In genomic region chr11:110367571-110367970, GRCh38 we compare ENCODE assay signal across 12 cellular contexts.
DNase-seq lines count a peak whose midpoint lies in the region; ATAC-seq, FAIRE-seq and TF ChIP-seq lines count a peak whose summit lies in the region.
"Had no signal": no experiment of that assay in that cellular context is flagged by ENCODE, and none has a peak within 500 bp of the region (broad histone marks: within the 10 kb centered on the region; RNA-seq: fewer than 3 reads in every experiment).

No MANE protein-coding gene starts in this region.

- no TSS peak for BruUV-seq in GM12878 (replicated peaks; lab: Mats Ljungman, UMichigan)

- no peak overlapping the region for H3K4me3 Mint-ChIP-seq in neural crest cell

- no peak for TF ChIP-seq POLR2A in GM12878 (IDR thresholded peaks at IDR 0.05; ENCODE audit: low read depth, low read length)

- ATAC-seq in GM12878 = peak; percentile 29; the same call in 1 of the 3 replicates
- no peak for ATAC-seq in HG03095 (IDR thresholded peaks at IDR 0.05; ENCODE audit: unreplicated experiment)

- DNase-seq in GM03348 (ENCODE audit: low spot score) (peak; percentile 24), GM12878 (ENCODE audit: low read depth, low spot score) (no peak), neural crest cell (ENCODE audit: low read depth, low spot score) (no peak), mesenteric fat pad (ENCODE audit: low spot score) (no peak)
- DNase-seq in activated CD4-positive, CD25-positive, alpha-beta regulatory T cell treated with anti-CD3 and anti-CD28 coated beads, Interleukin-2, amount 50 U/mL, for 72 hours = no peak
- DNase-seq: foreskin melanocyte, GDM1, NCI-H2227 treated with DMSO at 0.1 percent for 48 hours, T-helper 1 cell had no signal

- H3K4me1 ChIP-seq in Loucy (ENCODE audit: insufficient read depth, low read length, poor library complexity, severe bottlenecking) (no peaks in the 10 kb centered on the region), GM12878 (ENCODE audit: control insufficient read depth, insufficient read depth, low read length) (peaks cover 13% of the 10 kb centered on the region)

- WGBS in GM12878 (ENCODE audit: insufficient coverage, insufficient replicate concordance, low lambda C conversion rate, missing lambda C conversion rate) = 0% methylated on average over 2 of the region's 2 CpGs

- no peak overlapping the region for H2AFZ ChIP-seq in Loucy (ENCODE audit: low read length)
- H2AFZ ChIP-seq in GM12878 (ENCODE audit: control insufficient read depth, low read depth, low read length) = no peak overlapping the region

- TF ChIP-seq EP300 in GM12878 (IDR thresholded peaks at IDR 0.05; ENCODE audit: borderline replicate concordance in 1 of 2, control insufficient read depth in 1 of 2, low read depth in 2 of 2, low read length in 2 of 2) = no peak

- no peaks in the 10 kb centered on the region for H3K9me2 ChIP-seq in Loucy (replicated peaks; ENCODE audit: low read depth, low read length)

- no peak for TF ChIP-seq RAD21 in GM12878 (IDR thresholded peaks at IDR 0.05; ENCODE audit: insufficient read depth, low read depth, low read length)

- POLR2A ChIA-PET in GM12878 (lab: Charles Lee) = interaction anchor here (0.7 kb wide), 1 partner anchor 11 kb away, joined by 6 read pairs; no protein-coding TSS in a partner anchor

- in situ Hi-C loops in GM12878 (cut with MboI) = no loop called here

- H3K36me3 ChIP-seq in Loucy (ENCODE audit: insufficient read depth, low read length) = no peaks in the 10 kb centered on the region
- H3K36me3 ChIP-seq in GM12878 (ENCODE audit: control insufficient read depth in 2 of 2, insufficient read depth in 2 of 2, low read length in 1 of 2) = no peaks in the 10 kb centered on the region
- H3K36me3 ChIP-seq: right atrium auricular region had no signal

- TF ChIP-seq CTCF in Loucy (conservative IDR thresholded peaks at IDR 0.05; ENCODE audit: low read length) = peak; percentile 49
- TF ChIP-seq CTCF in GM12878 (IDR thresholded peaks at IDR 0.05 in 2 of 3, conservative IDR thresholded peaks at IDR 0.05 in 1 of 3; ENCODE audit: control insufficient read depth in 2 of 3, extremely low read depth in 1 of 3, insufficient read depth in 1 of 3, low read depth in 3 of 3, low read length in 3 of 3) = no peak; a peak in 1 of 6 replicates
- peak; percentile 58 for TF ChIP-seq CTCF in neural crest cell (conservative IDR thresholded peaks at IDR 0.05)

- no peaks in the 10 kb centered on the region for H4K20me1 ChIP-seq in Loucy (ENCODE audit: insufficient read depth, low read length, poor library complexity, severe bottlenecking)
- H4K20me1 ChIP-seq in GM12878 (ENCODE audit: control insufficient read depth, insufficient read depth) = no peaks in the 10 kb centered on the region

- SMC1A ChIA-PET in GM12878 (lab: Charles Lee; ENCODE audit: uncharacterized antibody, unreplicated experiment) = interaction anchor here (0.7 to 8.8 kb wide), 24 partner anchors 10 to 428 kb away, joined by 3 to 109 read pairs (median 5); no protein-coding TSS in a partner anchor

- intact Hi-C loops in GM12878 (cut with micrococcal nuclease; ENCODE audit: unreplicated experiment) = no loop called here

- no peak overlapping the region for H3K27ac ChIP-seq in GM12878 (ENCODE audit: control insufficient read depth, insufficient read depth)
- H3K27ac ChIP-seq: right atrium auricular region had no signal

- H3K4me3 ChIP-seq in Loucy (ENCODE audit: low read length, poor library complexity, severe bottlenecking) = no peak overlapping the region
- H3K4me3 ChIP-seq in GM12878 = no peak overlapping the region
- H3K4me3 ChIP-seq: right atrium auricular region had no signal

- no peaks in the 10 kb centered on the region for H3K9me3 ChIP-seq in Loucy (ENCODE audit: insufficient read depth, low read depth, low read length)
- H3K9me3 ChIP-seq in GM12878 (replicated peaks; ENCODE audit: control insufficient read depth, insufficient read depth, low read length) = no peaks in the 10 kb centered on the region; the same call in 2 of the 3 replicates
- H3K9me3 ChIP-seq: right atrium auricular region had no signal

- no peaks in the 10 kb centered on the region for H3K79me2 ChIP-seq in Loucy (ENCODE audit: insufficient read depth, low read length)
- no peaks in the 10 kb centered on the region for H3K79me2 ChIP-seq in GM12878 (ENCODE audit: control insufficient read depth, insufficient read depth, low read length)

- no peaks in the 10 kb centered on the region for H3K27me3 ChIP-seq in Loucy (ENCODE audit: insufficient read depth, low read length, poor library complexity, severe bottlenecking)
- H3K27me3 ChIP-seq in GM12878 (replicated peaks in 1 of 2; ENCODE audit: control insufficient read depth in 2 of 2, insufficient read depth in 2 of 2, low read length in 1 of 2) = no peaks in the 10 kb centered on the region
- H3K27me3 ChIP-seq: right atrium auricular region had no signal

- peaks cover 6% of the 10 kb centered on the region for H3K9me3 Mint-ChIP-seq in neural crest cell

- H3K27me3 Mint-ChIP-seq in neural crest cell (ENCODE audit: low read depth) = no peaks in the 10 kb centered on the region

- RAD21 ChIA-PET in GM12878 (lab: Charles Lee; ENCODE audit: unreplicated experiment) = interaction anchor here (0.6 to 3.8 kb wide), 16 partner anchors 8 to 515 kb away, joined by 3 to 58 read pairs (median 4); no protein-coding TSS in a partner anchor

- peak overlapping the region; percentile 22 for H3K27ac Mint-ChIP-seq in neural crest cell (ENCODE audit: unreplicated experiment)

- H3K4me1 Mint-ChIP-seq in neural crest cell = peaks cover 26% of the 10 kb centered on the region

- H3K4me2 ChIP-seq in Loucy (ENCODE audit: low read depth, low read length, poor library complexity, severe bottlenecking) = no peak overlapping the region
- no peak overlapping the region for H3K4me2 ChIP-seq in GM12878 (ENCODE audit: control insufficient read depth, insufficient read depth)

- CTCF ChIA-PET in GM12878 (lab: Yijun Ruan, JAX) = interaction anchor here (0.7 to 3.8 kb wide), 27 partner anchors 8 to 516 kb away, joined by 3 to 68 read pairs (median 4); partner anchors contain the start of gene FDX1

- H3F3A ChIP-seq in Loucy (ENCODE audit: low read depth) = no peaks in the 10 kb centered on the region

- H3K36me3 Mint-ChIP-seq in neural crest cell (ENCODE audit: low read depth) = no peaks in the 10 kb centered on the region

- FAIRE-seq in GM12878 (lab: Jason Lieb, UNC) = peak; percentile 52

- no peak overlapping the region for H3K9ac ChIP-seq in Loucy (ENCODE audit: low read depth, low read length, poor library complexity, severe bottlenecking)
- H3K9ac ChIP-seq in GM12878 (ENCODE audit: control insufficient read depth, insufficient read depth, low read length) = no peak overlapping the region

TF ChIP-seq in GM12878, 131 proteins besides CTCF, POLR2A, EP300 and RAD21:
- TF ChIP-seq SMC3 (IDR thresholded peaks at IDR 0.05; ENCODE audit: borderline replicate concordance, low read length) (peak; percentile 28; the same call in 1 of the 2 replicates), CBFB (IDR thresholded peaks at IDR 0.05; ENCODE audit: low read depth) (no peak), IKZF1 (conservative IDR thresholded peaks at IDR 0.05) (no peak)

Comparison
In these comparisons a context has a peak if more than half of its experiments do, and no peak if none do; other contexts are left out.
1. CTCF ChIP-seq: peak in Loucy (single experiment) and neural crest cell (single experiment); none in GM12878 (0 of 3).